In the genomic region with DNA sequence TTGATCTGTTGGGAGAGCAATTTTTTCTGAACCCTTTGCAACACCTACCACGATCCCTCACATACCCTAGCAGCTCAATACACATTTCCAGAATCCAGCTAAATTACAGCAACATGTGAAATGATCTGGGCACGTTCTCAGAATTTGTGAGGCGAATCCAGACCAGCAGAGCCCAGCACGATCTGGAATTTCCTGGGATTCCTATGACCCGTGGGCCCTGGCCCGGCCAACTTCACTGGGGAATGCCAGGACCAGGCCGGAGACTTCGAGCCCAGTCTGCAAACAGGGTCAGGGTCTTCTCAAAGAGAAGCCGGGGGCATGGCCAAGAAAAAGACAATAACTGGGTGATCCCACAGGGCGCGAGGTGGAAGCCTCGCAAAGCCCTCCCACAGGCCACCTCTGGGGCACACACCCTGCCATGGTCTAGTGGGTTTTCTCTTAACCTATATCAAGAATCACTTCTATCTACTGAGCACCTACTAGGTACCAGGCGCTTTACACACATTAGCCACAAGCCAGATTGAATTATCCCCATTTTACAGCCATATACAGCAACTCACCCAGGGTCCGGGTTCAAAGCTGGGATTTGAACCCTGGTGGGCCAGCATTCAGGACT, we compare ENCODE assay signal across 14 cellular contexts. TPM values are rescaled to one million over a fixed set of nuclear protein-coding genes. Genes with fewer than 3 reads are reported as not detected.
DNase-seq lines count a peak whose midpoint lies in the region; ATAC-seq and TF ChIP-seq lines count a peak whose summit lies in the region.
"Had no signal": no experiment of that assay in that cellular context is flagged by ENCODE, and none has a peak within 500 bp of the region (broad histone marks: within the 10 kb centered on the region; RNA-seq: fewer than 3 reads in every experiment).

No MANE protein-coding gene starts in this region.

- H3K4me1 Mint-ChIP-seq in CD8-positive, alpha-beta T cell (ENCODE audit: low read depth), result peaks cover 84% of the 10 kb centered on the region
- H3K4me1 Mint-ChIP-seq in stimulated activated effector memory CD8-positive, alpha-beta T cell treated with anti-CD3 and anti-CD28 coated beads, Interleukin-12 subunit alpha, Interleukin-12 subunit beta, amount 100 ng/mL, for 72 hours, result peaks cover 84% of the 10 kb centered on the region

- H3K4me3 Mint-ChIP-seq in CD8-positive, alpha-beta T cell, result no peak overlapping the region
- H3K4me3 Mint-ChIP-seq in stimulated activated effector memory CD8-positive, alpha-beta T cell treated with anti-CD3 and anti-CD28 coated beads, Interleukin-12 subunit alpha, Interleukin-12 subunit beta, amount 100 ng/mL, for 72 hours, result no peak overlapping the region
- H3K4me3 Mint-ChIP-seq: H9 had no signal

- dilution Hi-C loops in mammary epithelial cell (cut with HindIII; ENCODE audit: low sequenced_read_pairs), result no loop called here

- intact Hi-C loops in CD8-positive, alpha-beta T cell (cut with DNase I, micrococcal nuclease), result no loop called here
- intact Hi-C loops in mammary epithelial cell (cut with micrococcal nuclease) (no loop called here), lower lobe of right lung (cut with DNase I) (no loop called here)

- H3K27me3 Mint-ChIP-seq in CD8-positive, alpha-beta T cell (ENCODE audit: low read depth), result no peaks in the 10 kb centered on the region

- in situ Hi-C loops in mammary epithelial cell (cut with MboI; ENCODE audit: low sequenced_read_pairs in 2 of 2), result no loop called here

- H3K36me3 Mint-ChIP-seq in CD8-positive, alpha-beta T cell, result peaks cover 20% of the 10 kb centered on the region
- H3K36me3 Mint-ChIP-seq in stimulated activated effector memory CD8-positive, alpha-beta T cell treated with anti-CD3 and anti-CD28 coated beads, Interleukin-12 subunit alpha, Interleukin-12 subunit beta, amount 100 ng/mL, for 72 hours, result peaks cover 46% of the 10 kb centered on the region

- ATAC-seq in CD8-positive, alpha-beta T cell, result no peak
- ATAC-seq in lower lobe of right lung (no peak), GM21390 (IDR thresholded peaks at IDR 0.05; ENCODE audit: unreplicated experiment) (no peak), GM19324 (IDR thresholded peaks at IDR 0.05; ENCODE audit: low FRiP score, unreplicated experiment) (no peak)
- ATAC-seq in stimulated activated effector memory CD8-positive, alpha-beta T cell treated with anti-CD3 and anti-CD28 coated beads, Interleukin-12 subunit alpha, Interleukin-12 subunit beta, amount 100 ng/mL, for 72 hours, result no peak

- H3K4me3 ChIP-seq in CD8-positive, alpha-beta T cell (ENCODE audit: low read depth, low read length), result no peak overlapping the region
- H3K4me3 ChIP-seq in mammary epithelial cell (replicated peaks in 1 of 3; ENCODE audit: insufficient read depth in 1 of 3, low read depth in 2 of 3, low read length in 3 of 3), result no peak overlapping the region
- H3K4me3 ChIP-seq in lower lobe of right lung, result no peak overlapping the region
- H3K4me3 ChIP-seq: coronary artery had no signal

- WGBS in mammary epithelial cell (ENCODE audit: low coverage, missing lambda C conversion rate), result 50% methylated on average over 10 of the region's 14 CpGs

- CTCF ChIA-PET in CD8-positive, alpha-beta T cell (lab: Charles Lee), result interaction anchor here (0.8 to 1.0 kb wide), 2 partner anchors 11 to 31 kb away, joined by 4 read pairs; no protein-coding TSS in a partner anchor
- CTCF ChIA-PET in mammary epithelial cell (lab: Charles Lee; ENCODE audit: low non-redundant PET), result no interaction called here

- no TSS peak for BruUV-seq in mammary epithelial cell (replicated peaks; lab: Mats Ljungman, UMichigan)

- H4K20me1 ChIP-seq in mammary epithelial cell (ENCODE audit: insufficient read depth, low read length), result no peaks in the 10 kb centered on the region

- H3K36me3 ChIP-seq in CD8-positive, alpha-beta T cell (ENCODE audit: insufficient read depth, low read length), result peaks cover 8% of the 10 kb centered on the region
- H3K36me3 ChIP-seq in mammary epithelial cell (ENCODE audit: insufficient read depth, low read length), result peaks cover 4% of the 10 kb centered on the region
- H3K36me3 ChIP-seq in lower lobe of right lung, result peaks cover 8% of the 10 kb centered on the region

- no peak for TF ChIP-seq CTCF in CD8-positive, alpha-beta T cell (IDR thresholded peaks at IDR 0.05)
- TF ChIP-seq CTCF in mammary epithelial cell (conservative IDR thresholded peaks at IDR 0.05 in 1 of 2, IDR thresholded peaks at IDR 0.05 in 1 of 2; ENCODE audit: extremely low read depth in 1 of 2, insufficient read depth in 1 of 2, low read depth in 1 of 2, low read length in 2 of 2) (no peak), lower lobe of right lung (IDR thresholded peaks at IDR 0.05) (no peak)

- DNase-seq in CD8-positive, alpha-beta T cell, result no peak
- no peak for DNase-seq in mammary epithelial cell
- DNase-seq in lower lobe of right lung, result no peak
- DNase-seq in stimulated activated effector memory CD8-positive, alpha-beta T cell treated with anti-CD3 and anti-CD28 coated beads, Interleukin-12 subunit alpha, Interleukin-12 subunit beta, amount 100 ng/mL, for 72 hours (ENCODE audit: low spot score in 2 of 2), result no peak
- no peak for DNase-seq in NCI-H446 (lab: John Stamatoyannopoulos, UW)
- no peak for DNase-seq in COLO829 (ENCODE audit: low spot score)
- DNase-seq: activated CD4-positive, alpha-beta T cell treated with anti-CD3 and anti-CD28 coated beads for 4 hours; activated naive CD4-positive, alpha-beta T cell; H9; NCI-H187 treated with DMSO at 0.1 percent for 48 hours; SK-N-SH had no signal

- H3K27ac ChIP-seq in CD8-positive, alpha-beta T cell (ENCODE audit: low read depth, low read length), result no peak overlapping the region
- H3K27ac ChIP-seq in mammary epithelial cell (ENCODE audit: insufficient read depth, low read depth, low read length) (no peak overlapping the region), lower lobe of right lung (peak overlapping the region; percentile 5)

- H3K4me2 ChIP-seq in mammary epithelial cell (ENCODE audit: insufficient read depth, low read depth, low read length), result peak overlapping the region; percentile 29
- H3K4me2 ChIP-seq: SK-N-SH had no signal

- no peaks in the 10 kb centered on the region for H3K9me3 Mint-ChIP-seq in CD8-positive, alpha-beta T cell
- H3K9me3 Mint-ChIP-seq in stimulated activated effector memory CD8-positive, alpha-beta T cell treated with anti-CD3 and anti-CD28 coated beads, Interleukin-12 subunit alpha, Interleukin-12 subunit beta, amount 100 ng/mL, for 72 hours, result no peaks in the 10 kb centered on the region
- H3K9me3 Mint-ChIP-seq: H9 had no signal

- peak overlapping the region; percentile 33 for H3K27ac Mint-ChIP-seq in CD8-positive, alpha-beta T cell
- peak overlapping the region; percentile 99 for H3K27ac Mint-ChIP-seq in stimulated activated effector memory CD8-positive, alpha-beta T cell treated with anti-CD3 and anti-CD28 coated beads, Interleukin-12 subunit alpha, Interleukin-12 subunit beta, amount 100 ng/mL, for 72 hours

- no peaks in the 10 kb centered on the region for H3K9me3 ChIP-seq in CD8-positive, alpha-beta T cell (ENCODE audit: low read length)
- H3K9me3 ChIP-seq in mammary epithelial cell (replicated peaks; ENCODE audit: insufficient read depth, low read length), result no peaks in the 10 kb centered on the region
- no peaks in the 10 kb centered on the region for H3K9me3 ChIP-seq in lower lobe of right lung
- H3K9me3 ChIP-seq: SK-N-SH had no signal

- POLR2A ChIA-PET in CD8-positive, alpha-beta T cell (lab: Charles Lee), result no interaction called here

- H3K4me1 ChIP-seq in CD8-positive, alpha-beta T cell (ENCODE audit: insufficient read depth, low read length), result peaks cover 42% of the 10 kb centered on the region
- H3K4me1 ChIP-seq in mammary epithelial cell (ENCODE audit: insufficient read depth, low read length) (peaks cover 21% of the 10 kb centered on the region), lower lobe of right lung (peaks cover 83% of the 10 kb centered on the region)

- no peak overlapping the region for H2AFZ ChIP-seq in mammary epithelial cell (ENCODE audit: low read depth, low read length)

- no peak overlapping the region for H3K9ac ChIP-seq in mammary epithelial cell (ENCODE audit: insufficient read depth, low read length)
- H3K9ac ChIP-seq: SK-N-SH had no signal

- peaks cover 77% of the 10 kb centered on the region for H3K79me2 ChIP-seq in mammary epithelial cell (ENCODE audit: insufficient read depth, low read length)

- no peaks in the 10 kb centered on the region for H3K27me3 ChIP-seq in CD8-positive, alpha-beta T cell (ENCODE audit: insufficient read depth, low read length)
- H3K27me3 ChIP-seq in mammary epithelial cell (ENCODE audit: insufficient read depth, low read length) (no peaks in the 10 kb centered on the region), lower lobe of right lung (ENCODE audit: low read depth) (no peaks in the 10 kb centered on the region)

RNA-seq across cellular contexts. Expression of gene FAM53B, which starts 33.8 kb away (rescaled TPM):
- 10 to 100 TPM; 51.9 to 57.1 TPM for total RNA-seq in CD8-positive, alpha-beta T cell
- total RNA-seq in mammary epithelial cell, result 10 to 100 TPM; 16.2 to 51.8 TPM
- 9.3 TPM for polyA plus RNA-seq in mammary epithelial cell
- polyA minus RNA-seq in mammary epithelial cell, result 37.8 TPM
- 40.7 TPM for total RNA-seq in lower lobe of right lung
